Comparison of ENCODE assay signal across 16 cellular contexts in genomic region chr6:82875573-82876185, GRCh38.
A peak's percentile ranks its signal among the peaks of the same experiment; 100 is the strongest.
DNase-seq lines count a peak whose midpoint lies in the region; ATAC-seq and TF ChIP-seq lines count a peak whose summit lies in the region.
"Had no signal": no experiment of that assay in that cellular context is flagged by ENCODE, and none has a peak within 500 bp of the region (broad histone marks: within the 10 kb centered on the region; RNA-seq: fewer than 3 reads in every experiment).

No MANE protein-coding gene starts in this region.

- no peaks in the 10 kb centered on the region for H3K36me3 ChIP-seq in GM23338 (ENCODE audit: insufficient read depth)

- POLR2A ChIA-PET in RWPE1 (lab: Yijun Ruan, JAX; ENCODE audit: low non-redundant PET), result no interaction called here

- TF ChIP-seq CTCF in GM23338 (conservative IDR thresholded peaks at IDR 0.05; ENCODE audit: low read depth in 2 of 2), result no peak
- TF ChIP-seq CTCF in RWPE1 (conservative IDR thresholded peaks at IDR 0.05; ENCODE audit: low read depth), result no peak

- H3K4me3 ChIP-seq in GM23338, result no peak overlapping the region
- no peak overlapping the region for H3K4me3 ChIP-seq in skeletal muscle cell (ENCODE audit: low read depth, low read length)

- H3K79me2 ChIP-seq in GM23338 (replicated peaks; ENCODE audit: insufficient read depth), result no peaks in the 10 kb centered on the region

- no peak overlapping the region for H3K4me2 ChIP-seq in GM23338

- no peak overlapping the region for H2AFZ ChIP-seq in GM23338

- H3F3A ChIP-seq in GM23338 (replicated peaks; ENCODE audit: low read depth), result no peaks in the 10 kb centered on the region

- 0 out of 2 replicates have a peak, but pooled peaks cover 12% of the 10 kb centered on the region for H3K9me2 ChIP-seq in GM23338 (ENCODE audit: insufficient read depth)

- no peaks in the 10 kb centered on the region for H3K27me3 Mint-ChIP-seq in GM23338 (ENCODE audit: insufficient read depth, low read depth, poor library complexity)
- H3K27me3 Mint-ChIP-seq: activated naive CD8-positive, alpha-beta T cell treated with anti-CD3 and anti-CD28 coated beads, Interleukin-2, amount 50 U/mL, for 24 hours had no signal

- peaks cover 4% of the 10 kb centered on the region; the same call in 1 of the 3 replicates for H3K4me1 Mint-ChIP-seq in GM23338
- H3K4me1 Mint-ChIP-seq: activated naive CD8-positive, alpha-beta T cell treated with anti-CD3 and anti-CD28 coated beads, Interleukin-2, amount 50 U/mL, for 24 hours had no signal

- ATAC-seq in GM23338 (no peak), GM21576 (IDR thresholded peaks at IDR 0.05; ENCODE audit: unreplicated experiment) (no peak), HG02885 (IDR thresholded peaks at IDR 0.05; ENCODE audit: poor library complexity, unreplicated experiment) (no peak)
- ATAC-seq: activated naive CD8-positive, alpha-beta T cell treated with anti-CD3 and anti-CD28 coated beads, Interleukin-2, amount 50 U/mL, for 24 hours had no signal

- H3K9me3 Mint-ChIP-seq in GM23338, result no peaks in the 10 kb centered on the region
- H3K9me3 Mint-ChIP-seq: activated naive CD8-positive, alpha-beta T cell treated with anti-CD3 and anti-CD28 coated beads, Interleukin-2, amount 50 U/mL, for 24 hours had no signal

- H3K27me3 ChIP-seq in GM23338 (ENCODE audit: insufficient read depth), result no peaks in the 10 kb centered on the region

- DNase-seq in GM23338 (ENCODE audit: low spot score) (no peak), RWPE1 (ENCODE audit: low spot score) (peak; percentile 91), fibroblast of gingiva (ENCODE audit: low read depth) (peak; percentile 30), skeletal muscle cell (ENCODE audit: low read depth) (peak; percentile 64), NCI-H69 (lab: John Stamatoyannopoulos, UW) (no peak), NOMO-1 treated with DMSO at 0.1 percent for 48 hours (lab: John Stamatoyannopoulos, UW; ENCODE audit: unreplicated experiment) (no peak)
- DNase-seq: activated CD8-positive, alpha-beta memory T cell treated with anti-CD3 and anti-CD28 coated beads for 24 hours; activated naive CD8-positive, alpha-beta T cell treated with anti-CD3 and anti-CD28 coated beads, Interleukin-2, amount 50 U/mL, for 24 hours; DMS79; Kasumi-1; NCI-H446; nucleus accumbens; stimulated activated CD4-positive, alpha-beta T cell treated with anti-CD3 and anti-CD28 coated beads, Interleukin-4, amount 100 ng/mL, for 1 hour; substantia nigra had no signal

- no peaks in the 10 kb centered on the region for H3K36me3 Mint-ChIP-seq in GM23338 (ENCODE audit: low read depth)

- H3K27ac ChIP-seq in GM23338 (ENCODE audit: low read depth), result no peak overlapping the region
- H3K27ac ChIP-seq in RWPE1, result peak overlapping the region; percentile 37; the same call in 1 of the 2 replicates

- no peak overlapping the region for H3K4me3 Mint-ChIP-seq in GM23338
- H3K4me3 Mint-ChIP-seq: activated naive CD8-positive, alpha-beta T cell treated with anti-CD3 and anti-CD28 coated beads, Interleukin-2, amount 50 U/mL, for 24 hours had no signal

- H3K27ac Mint-ChIP-seq in GM23338, result 0 out of 2 replicates have a peak overlapping the region, but pooled peaks have one; percentile 33
- H3K27ac Mint-ChIP-seq: activated naive CD8-positive, alpha-beta T cell treated with anti-CD3 and anti-CD28 coated beads, Interleukin-2, amount 50 U/mL, for 24 hours had no signal

- H3K4me1 ChIP-seq in GM23338 (ENCODE audit: insufficient read depth), result no peaks in the 10 kb centered on the region

- CTCF ChIA-PET in RWPE1 (lab: Yijun Ruan, JAX), result interaction anchor here (0.6 kb wide), 1 partner anchor 512 kb away, joined by 3 read pairs; the partner anchor contains the start of gene TPBG

- H4K20me1 ChIP-seq in GM23338 (replicated peaks; ENCODE audit: insufficient read depth), result no peaks in the 10 kb centered on the region

TF ChIP-seq in GM23338, 12 proteins besides CTCF, POLR2A, EP300 and RAD21:
- TF ChIP-seq EZH2phosphoT487 (IDR thresholded peaks at IDR 0.05; ENCODE audit: unreplicated experiment) (no peak), NANOG (IDR thresholded peaks at IDR 0.05; ENCODE audit: borderline replicate concordance) (no peak), ZNF114 (CRISPR knock-in tag; IDR thresholded peaks at IDR 0.05) (no peak), CREB1 (CRISPR knock-in tag; IDR thresholded peaks at IDR 0.05; ENCODE audit: low read depth) (no peak), ZNF462 (CRISPR knock-in tag; IDR thresholded peaks at IDR 0.05) (no peak), JUNB (IDR thresholded peaks at IDR 0.05; ENCODE audit: unreplicated experiment) (no peak)
- TF ChIP-seq, protein P1, sequence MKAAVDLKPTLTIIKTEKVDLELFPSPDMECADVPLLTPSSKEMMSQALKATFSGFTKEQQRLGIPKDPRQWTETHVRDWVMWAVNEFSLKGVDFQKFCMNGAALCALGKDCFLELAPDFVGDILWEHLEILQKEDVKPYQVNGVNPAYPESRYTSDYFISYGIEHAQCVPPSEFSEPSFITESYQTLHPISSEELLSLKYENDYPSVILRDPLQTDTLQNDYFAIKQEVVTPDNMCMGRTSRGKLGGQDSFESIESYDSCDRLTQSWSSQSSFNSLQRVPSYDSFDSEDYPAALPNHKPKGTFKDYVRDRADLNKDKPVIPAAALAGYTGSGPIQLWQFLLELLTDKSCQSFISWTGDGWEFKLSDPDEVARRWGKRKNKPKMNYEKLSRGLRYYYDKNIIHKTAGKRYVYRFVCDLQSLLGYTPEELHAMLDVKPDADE (IDR thresholded peaks at IDR 0.05), result no peak

Comparison
In these comparisons a context has a peak if more than half of its experiments do, and no peak if none do; other contexts are left out.
1. DNase-seq: peak in RWPE1 (single experiment), fibroblast of gingiva (single experiment) and skeletal muscle cell (single experiment); none in GM23338 (single experiment), NCI-H69 (single experiment) and NOMO-1 treated with DMSO at 0.1 percent for 48 hours (single experiment).